ENCODE assay signal across 9 cellular contexts in the genomic region with DNA sequence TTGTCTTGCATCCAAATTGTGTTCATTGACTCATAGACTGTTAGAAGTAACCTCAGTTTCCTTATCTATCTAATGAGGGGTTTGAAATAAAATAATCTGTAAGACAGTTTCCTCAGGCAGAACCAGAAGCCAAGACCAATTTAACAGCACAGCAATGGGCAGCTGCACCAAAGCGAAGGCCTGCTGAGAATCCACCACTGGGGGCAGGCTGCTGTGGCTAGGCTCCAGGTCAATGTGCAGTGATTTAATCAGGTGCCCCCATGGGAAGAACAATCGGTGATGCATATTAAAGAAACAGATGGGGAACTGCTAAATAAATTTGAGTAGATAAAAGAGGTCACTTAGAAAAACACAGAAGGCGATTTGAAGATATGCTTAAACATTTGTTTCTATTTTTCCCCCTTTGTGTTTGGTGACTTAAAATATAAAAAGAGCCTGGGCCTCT. TPM values are rescaled to one million over a fixed set of nuclear protein-coding genes. Genes with fewer than 3 reads are reported as not detected.
DNase-seq lines count a peak whose midpoint lies in the region; ATAC-seq, FAIRE-seq and TF ChIP-seq lines count a peak whose summit lies in the region.
"Had no signal": no experiment of that assay in that cellular context is flagged by ENCODE, and none has a peak within 500 bp of the region (broad histone marks: within the 10 kb centered on the region; RNA-seq: fewer than 3 reads in every experiment).

No MANE protein-coding gene starts in this region.

- H3K36me3 ChIP-seq in pancreas (no peaks in the 10 kb centered on the region), aorta (ENCODE audit: control insufficient read depth in 1 of 2, insufficient read depth in 2 of 2, low read length in 1 of 2) (peaks cover 0 to 14% of the 10 kb centered on the region in 2 donors)

- intact Hi-C loops in pancreas (cut with DNase I) = no loop called here
- intact Hi-C loops in aorta (cut with DNase I) = no loop called here

- H3K36me3 Mint-ChIP-seq in endothelial cell (ENCODE audit: low read depth, unreplicated experiment) = peaks cover 33% of the 10 kb centered on the region
- peaks cover 48% of the 10 kb centered on the region for H3K36me3 Mint-ChIP-seq in stimulated activated memory B cell treated with anti-CD40 and anti-IgM and Interleukin-4, amounts not matched to agents 10 μg/mL and 1 μg/mL and 100 μg/mL, for 72 hours

- DNase-seq in GM12865 (ENCODE audit: low read depth) (peak; percentile 33), NCI-H2171 treated with DMSO at 0.1 percent for 48 hours (lab: John Stamatoyannopoulos, UW) (peak; percentile 96), endothelial cell (ENCODE audit: low spot score) (peak; percentile 40), pancreas (peak in 1 of 6 donors; percentile 20), aorta (no peak)

- TF ChIP-seq CTCF in GM12865 (IDR thresholded peaks at IDR 0.05; ENCODE audit: insufficient read depth, low read depth, low read length, missing control alignments) (peak; percentile 56), endothelial cell (IDR thresholded peaks at IDR 0.05; ENCODE audit: unreplicated experiment) (peak; percentile 34), pancreas (IDR thresholded peaks at IDR 0.05) (peak in 2 of 4 donors; percentile 25 to 31)

- no peak overlapping the region for H3K27ac Mint-ChIP-seq in endothelial cell (ENCODE audit: unreplicated experiment)
- no peak overlapping the region for H3K27ac Mint-ChIP-seq in stimulated activated memory B cell treated with anti-CD40 and anti-IgM and Interleukin-4, amounts not matched to agents 10 μg/mL and 1 μg/mL and 100 μg/mL, for 72 hours

- peaks cover 3% of the 10 kb centered on the region for H3K27me3 Mint-ChIP-seq in endothelial cell (ENCODE audit: unreplicated experiment)
- H3K27me3 Mint-ChIP-seq in stimulated activated memory B cell treated with anti-CD40 and anti-IgM and Interleukin-4, amounts not matched to agents 10 μg/mL and 1 μg/mL and 100 μg/mL, for 72 hours = no peaks in the 10 kb centered on the region

- H3K4me1 Mint-ChIP-seq in endothelial cell (ENCODE audit: unreplicated experiment) = peaks cover 4% of the 10 kb centered on the region
- peaks cover 14% of the 10 kb centered on the region for H3K4me1 Mint-ChIP-seq in stimulated activated memory B cell treated with anti-CD40 and anti-IgM and Interleukin-4, amounts not matched to agents 10 μg/mL and 1 μg/mL and 100 μg/mL, for 72 hours

- H3K27ac ChIP-seq in pancreas (no peak overlapping the region), aorta (ENCODE audit: low read depth in 1 of 2, low read length in 2 of 2) (no peak overlapping the region)

- ATAC-seq in pancreas (peak in 3 of 4 donors; percentile 36 to 70 (median 63)), GM19351 (IDR thresholded peaks at IDR 0.05; ENCODE audit: unreplicated experiment) (no peak), aorta (ENCODE audit: low FRiP score) (no peak), HG02763 (IDR thresholded peaks at IDR 0.05; ENCODE audit: unreplicated experiment) (no peak)
- ATAC-seq in stimulated activated memory B cell treated with anti-CD40 and anti-IgM and Interleukin-4, amounts not matched to agents 10 μg/mL and 1 μg/mL and 100 μg/mL, for 72 hours = no peak

- H3K9me3 Mint-ChIP-seq in endothelial cell (ENCODE audit: unreplicated experiment) = no peaks in the 10 kb centered on the region
- H3K9me3 Mint-ChIP-seq in stimulated activated memory B cell treated with anti-CD40 and anti-IgM and Interleukin-4, amounts not matched to agents 10 μg/mL and 1 μg/mL and 100 μg/mL, for 72 hours = no peaks in the 10 kb centered on the region

- H3K4me1 ChIP-seq in pancreas (peaks cover 0 to 4% (median 0%) of the 10 kb centered on the region in 3 donors), aorta (ENCODE audit: control insufficient read depth in 1 of 2, insufficient read depth in 2 of 2, low read length in 2 of 2) (no peaks in the 10 kb centered on the region)

- FAIRE-seq in pancreas (lab: Jason Lieb, UNC) = no peak
- FAIRE-seq: colon had no signal

- H3K4me3 ChIP-seq in GM12865 (ENCODE audit: low read depth, low read length) (no peak overlapping the region), pancreas (no peak overlapping the region), aorta (ENCODE audit: low read length in 2 of 2) (no peak overlapping the region)

- H3K9me3 ChIP-seq in pancreas (no peaks in the 10 kb centered on the region), aorta (ENCODE audit: control insufficient read depth, low read length) (no peaks in the 10 kb centered on the region)

- 39 to 44% methylated on average over 3 of the region's 3 CpGs for WGBS in pancreas, 2 donors
- WGBS in aorta, 2 donors = 53 to 64% methylated on average over 3 of the region's 3 CpGs

- no peaks in the 10 kb centered on the region for H3K27me3 ChIP-seq in pancreas
- H3K27me3 ChIP-seq in aorta (ENCODE audit: control insufficient read depth in 1 of 2, insufficient read depth in 2 of 2, low read length in 1 of 2) = no peaks in the 10 kb centered on the region

- no peak overlapping the region for H3K4me3 Mint-ChIP-seq in endothelial cell (ENCODE audit: unreplicated experiment)
- H3K4me3 Mint-ChIP-seq in stimulated activated memory B cell treated with anti-CD40 and anti-IgM and Interleukin-4, amounts not matched to agents 10 μg/mL and 1 μg/mL and 100 μg/mL, for 72 hours = no peak overlapping the region

RNA-seq across cellular contexts. Expression of a gene that starts 28.0 kb away (rescaled TPM):
- total RNA-seq in endothelial cell (ENCODE audit: unreplicated experiment) (51.0 TPM), pancreas (10 to 100 TPM; 12.3 to 28.5 (median 15.6) TPM), aorta (10 to 100 TPM; 47.8 to 57.3 TPM)
- polyA plus RNA-seq in pancreas (1 to 10 TPM; 4.4 to 9.1 TPM), aorta (10 to 100 TPM; 11.0 to 11.6 TPM)

RNA-seq across cellular contexts. Expression of a gene that starts 50.0 kb away (rescaled TPM):
- total RNA-seq in endothelial cell (ENCODE audit: unreplicated experiment) (118 TPM), pancreas (1 to 10 TPM; 1.9 to 6.8 (median 3.6) TPM), aorta (10 to 100 TPM; 17.8 to 33.1 TPM)
- polyA plus RNA-seq in pancreas (1 to 10 TPM; 1.1 to 3.7 TPM), aorta (1 to 10 TPM; 2.3 to 5.8 TPM)

Comparison
In these comparisons a context has a peak if more than half of its experiments do, and no peak if none do; other contexts are left out.
1. DNase-seq: peak in GM12865 (single experiment), NCI-H2171 treated with DMSO at 0.1 percent for 48 hours (single experiment) and endothelial cell (single experiment); none in aorta (0 of 2).
2. ATAC-seq: peak in pancreas (3 of 4); none in GM19351 (single experiment), stimulated activated memory B cell treated with anti-CD40 and anti-IgM and Interleukin-4, amounts not matched to agents 10 μg/mL and 1 μg/mL and 100 μg/mL, for 72 hours (single experiment), aorta (single experiment) and HG02763 (single experiment).